1 cellular context compared by ENCODE assay signal in genomic region chr3:190345027-190345821, GRCh38.
TF ChIP-seq lines count a peak whose summit lies in the region.

No MANE protein-coding gene starts in this region.

TF ChIP-seq in HepG2, 621 proteins besides CTCF, POLR2A, EP300 and RAD21 (continued from another document and continues in another):
- TF ChIP-seq DMTF1 (CRISPR knock-in tag; IDR thresholded peaks at IDR 0.05), result no peak
- no peak for TF ChIP-seq ZSCAN22 (CRISPR knock-in tag; IDR thresholded peaks at IDR 0.05)
- no peak for TF ChIP-seq ZNF598 (CRISPR knock-in tag; IDR thresholded peaks at IDR 0.05; ENCODE audit: borderline replicate concordance)
- no peak for TF ChIP-seq ZNF441 (CRISPR knock-in tag; IDR thresholded peaks at IDR 0.05; ENCODE audit: borderline replicate concordance)
- TF ChIP-seq ZNF703 (CRISPR knock-in tag; IDR thresholded peaks at IDR 0.05; ENCODE audit: borderline replicate concordance), result no peak
- no peak for TF ChIP-seq SNAPC2 (CRISPR knock-in tag; IDR thresholded peaks at IDR 0.05)
- TF ChIP-seq ZNF468 (CRISPR knock-in tag; IDR thresholded peaks at IDR 0.05), result no peak
- no peak for TF ChIP-seq ZNF253 (CRISPR knock-in tag; IDR thresholded peaks at IDR 0.05; ENCODE audit: borderline replicate concordance)
- TF ChIP-seq NAIF1 (CRISPR knock-in tag; IDR thresholded peaks at IDR 0.05; ENCODE audit: borderline replicate concordance), result peak; percentile 42; the same call in 1 of the 2 replicates
- TF ChIP-seq SSRP1 (CRISPR knock-in tag; IDR thresholded peaks at IDR 0.05), result no peak
- no peak for TF ChIP-seq JARID2 (CRISPR knock-in tag; IDR thresholded peaks at IDR 0.05; ENCODE audit: insufficient replicate concordance)
- TF ChIP-seq LCORL (IDR thresholded peaks at IDR 0.05), result peak; percentile 86
- no peak for TF ChIP-seq LCORL (CRISPR knock-in tag; IDR thresholded peaks at IDR 0.05)
- TF ChIP-seq KLF12 (CRISPR knock-in tag; IDR thresholded peaks at IDR 0.05; ENCODE audit: borderline replicate concordance), result 0 out of 2 replicates have a peak, but pooled peaks have one; percentile 53
- no peak for TF ChIP-seq NPAS2 (CRISPR knock-in tag; IDR thresholded peaks at IDR 0.05; ENCODE audit: borderline replicate concordance)
- TF ChIP-seq ZNF343 (CRISPR knock-in tag; IDR thresholded peaks at IDR 0.05), result no peak
- peak; percentile 64; the same call in 1 of the 2 replicates for TF ChIP-seq GATAD2A (CRISPR knock-in tag; IDR thresholded peaks at IDR 0.05)
- no peak; the same call in 1 of the 2 replicates for TF ChIP-seq RXRA (CRISPR knock-in tag; IDR thresholded peaks at IDR 0.05)
- TF ChIP-seq BRCA1 (CRISPR knock-in tag; IDR thresholded peaks at IDR 0.05), result 0 out of 2 replicates have a peak, but pooled peaks have one; percentile 56
- TF ChIP-seq CCAR2 (optimal IDR thresholded peaks at IDR 0.05; ENCODE audit: low read depth, low read length), result no peak
- no peak for TF ChIP-seq GZF1 (CRISPR knock-in tag; IDR thresholded peaks at IDR 0.05)
- TF ChIP-seq MED8 (CRISPR knock-in tag; IDR thresholded peaks at IDR 0.05; ENCODE audit: insufficient replicate concordance), result peak; percentile 36
- no peak for TF ChIP-seq DDIT3 (CRISPR knock-in tag; IDR thresholded peaks at IDR 0.05)
- no peak for TF ChIP-seq KLF15 (CRISPR knock-in tag; IDR thresholded peaks at IDR 0.05; ENCODE audit: borderline replicate concordance)
- TF ChIP-seq IRF2 (CRISPR knock-in tag; IDR thresholded peaks at IDR 0.05), result peak; percentile 17; the same call in 1 of the 2 replicates
- TF ChIP-seq DBP (CRISPR knock-in tag; IDR thresholded peaks at IDR 0.05; ENCODE audit: not compliant biosample characterization), result no peak
- TF ChIP-seq ZNF607 (CRISPR knock-in tag; IDR thresholded peaks at IDR 0.05; ENCODE audit: borderline replicate concordance), result no peak
- TF ChIP-seq ZNF761 (CRISPR knock-in tag; conservative IDR thresholded peaks at IDR 0.05), result no peak
- no peak for TF ChIP-seq ZNF720 (CRISPR knock-in tag; IDR thresholded peaks at IDR 0.05)
- no peak; the same call in 1 of the 2 replicates for TF ChIP-seq GATAD1 (CRISPR knock-in tag; IDR thresholded peaks at IDR 0.05)
- no peak for TF ChIP-seq NONO (IDR thresholded peaks at IDR 0.05)
- no peak for TF ChIP-seq NONO (CRISPR knock-in tag; conservative IDR thresholded peaks at IDR 0.05)
- TF ChIP-seq HMGA1 (CRISPR knock-in tag; conservative IDR thresholded peaks at IDR 0.05), result no peak
- no peak for TF ChIP-seq GLMP (CRISPR knock-in tag; IDR thresholded peaks at IDR 0.05; ENCODE audit: borderline replicate concordance)
- TF ChIP-seq, protein P1, sequence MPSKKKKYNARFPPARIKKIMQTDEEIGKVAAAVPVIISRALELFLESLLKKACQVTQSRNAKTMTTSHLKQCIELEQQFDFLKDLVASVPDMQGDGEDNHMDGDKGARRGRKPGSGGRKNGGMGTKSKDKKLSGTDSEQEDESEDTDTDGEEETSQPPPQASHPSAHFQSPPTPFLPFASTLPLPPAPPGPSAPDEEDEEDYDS (CRISPR knock-in tag; IDR thresholded peaks at IDR 0.05), result 0 out of 2 replicates have a peak, but pooled peaks have one; percentile 21
- no peak for TF ChIP-seq ZFP37 (CRISPR knock-in tag; IDR thresholded peaks at IDR 0.05; ENCODE audit: borderline replicate concordance)
- TF ChIP-seq TEAD3 (CRISPR knock-in tag; optimal IDR thresholded peaks at IDR 0.05; ENCODE audit: borderline replicate concordance), result peak; percentile 77
- no peak for TF ChIP-seq ZNF33A (CRISPR knock-in tag; IDR thresholded peaks at IDR 0.05; ENCODE audit: borderline replicate concordance)
- no peak for TF ChIP-seq REPIN1 (CRISPR knock-in tag; IDR thresholded peaks at IDR 0.05; ENCODE audit: borderline replicate concordance, low read depth)
- TF ChIP-seq, protein P2, sequence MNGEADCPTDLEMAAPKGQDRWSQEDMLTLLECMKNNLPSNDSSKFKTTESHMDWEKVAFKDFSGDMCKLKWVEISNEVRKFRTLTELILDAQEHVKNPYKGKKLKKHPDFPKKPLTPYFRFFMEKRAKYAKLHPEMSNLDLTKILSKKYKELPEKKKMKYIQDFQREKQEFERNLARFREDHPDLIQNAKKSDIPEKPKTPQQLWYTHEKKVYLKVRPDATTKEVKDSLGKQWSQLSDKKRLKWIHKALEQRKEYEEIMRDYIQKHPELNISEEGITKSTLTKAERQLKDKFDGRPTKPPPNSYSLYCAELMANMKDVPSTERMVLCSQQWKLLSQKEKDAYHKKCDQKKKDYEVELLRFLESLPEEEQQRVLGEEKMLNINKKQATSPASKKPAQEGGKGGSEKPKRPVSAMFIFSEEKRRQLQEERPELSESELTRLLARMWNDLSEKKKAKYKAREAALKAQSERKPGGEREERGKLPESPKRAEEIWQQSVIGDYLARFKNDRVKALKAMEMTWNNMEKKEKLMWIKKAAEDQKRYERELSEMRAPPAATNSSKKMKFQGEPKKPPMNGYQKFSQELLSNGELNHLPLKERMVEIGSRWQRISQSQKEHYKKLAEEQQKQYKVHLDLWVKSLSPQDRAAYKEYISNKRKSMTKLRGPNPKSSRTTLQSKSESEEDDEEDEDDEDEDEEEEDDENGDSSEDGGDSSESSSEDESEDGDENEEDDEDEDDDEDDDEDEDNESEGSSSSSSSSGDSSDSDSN (CRISPR knock-in tag; IDR thresholded peaks at IDR 0.05), result no peak
- TF ChIP-seq ZNF180 (CRISPR knock-in tag; IDR thresholded peaks at IDR 0.05; ENCODE audit: borderline replicate concordance, low read depth), result no peak
- TF ChIP-seq ZNF788 (CRISPR knock-in tag; IDR thresholded peaks at IDR 0.05; ENCODE audit: borderline replicate concordance), result no peak
- no peak for TF ChIP-seq TMF1 (CRISPR knock-in tag; IDR thresholded peaks at IDR 0.05; ENCODE audit: low read depth)
- TF ChIP-seq, protein P3, sequence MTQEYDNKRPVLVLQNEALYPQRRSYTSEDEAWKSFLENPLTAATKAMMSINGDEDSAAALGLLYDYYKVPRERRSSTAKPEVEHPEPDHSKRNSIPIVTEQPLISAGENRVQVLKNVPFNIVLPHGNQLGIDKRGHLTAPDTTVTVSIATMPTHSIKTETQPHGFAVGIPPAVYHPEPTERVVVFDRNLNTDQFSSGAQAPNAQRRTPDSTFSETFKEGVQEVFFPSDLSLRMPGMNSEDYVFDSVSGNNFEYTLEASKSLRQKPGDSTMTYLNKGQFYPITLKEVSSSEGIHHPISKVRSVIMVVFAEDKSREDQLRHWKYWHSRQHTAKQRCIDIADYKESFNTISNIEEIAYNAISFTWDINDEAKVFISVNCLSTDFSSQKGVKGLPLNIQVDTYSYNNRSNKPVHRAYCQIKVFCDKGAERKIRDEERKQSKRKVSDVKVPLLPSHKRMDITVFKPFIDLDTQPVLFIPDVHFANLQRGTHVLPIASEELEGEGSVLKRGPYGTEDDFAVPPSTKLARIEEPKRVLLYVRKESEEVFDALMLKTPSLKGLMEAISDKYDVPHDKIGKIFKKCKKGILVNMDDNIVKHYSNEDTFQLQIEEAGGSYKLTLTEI (CRISPR knock-in tag; conservative IDR thresholded peaks at IDR 0.05), result no peak
- TF ChIP-seq, protein P4, sequence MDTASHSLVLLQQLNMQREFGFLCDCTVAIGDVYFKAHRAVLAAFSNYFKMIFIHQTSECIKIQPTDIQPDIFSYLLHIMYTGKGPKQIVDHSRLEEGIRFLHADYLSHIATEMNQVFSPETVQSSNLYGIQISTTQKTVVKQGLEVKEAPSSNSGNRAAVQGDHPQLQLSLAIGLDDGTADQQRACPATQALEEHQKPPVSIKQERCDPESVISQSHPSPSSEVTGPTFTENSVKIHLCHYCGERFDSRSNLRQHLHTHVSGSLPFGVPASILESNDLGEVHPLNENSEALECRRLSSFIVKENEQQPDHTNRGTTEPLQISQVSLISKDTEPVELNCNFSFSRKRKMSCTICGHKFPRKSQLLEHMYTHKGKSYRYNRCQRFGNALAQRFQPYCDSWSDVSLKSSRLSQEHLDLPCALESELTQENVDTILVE (CRISPR knock-in tag; IDR thresholded peaks at IDR 0.05), result no peak
- TF ChIP-seq SP140L (CRISPR knock-in tag; IDR thresholded peaks at IDR 0.05; ENCODE audit: borderline replicate concordance), result no peak
- TF ChIP-seq U2AF2 (IDR thresholded peaks at IDR 0.05; ENCODE audit: low read depth, low read length), result no peak
- no peak for TF ChIP-seq ZNF460 (CRISPR knock-in tag; IDR thresholded peaks at IDR 0.05; ENCODE audit: borderline replicate concordance)
- TF ChIP-seq, protein P5, sequence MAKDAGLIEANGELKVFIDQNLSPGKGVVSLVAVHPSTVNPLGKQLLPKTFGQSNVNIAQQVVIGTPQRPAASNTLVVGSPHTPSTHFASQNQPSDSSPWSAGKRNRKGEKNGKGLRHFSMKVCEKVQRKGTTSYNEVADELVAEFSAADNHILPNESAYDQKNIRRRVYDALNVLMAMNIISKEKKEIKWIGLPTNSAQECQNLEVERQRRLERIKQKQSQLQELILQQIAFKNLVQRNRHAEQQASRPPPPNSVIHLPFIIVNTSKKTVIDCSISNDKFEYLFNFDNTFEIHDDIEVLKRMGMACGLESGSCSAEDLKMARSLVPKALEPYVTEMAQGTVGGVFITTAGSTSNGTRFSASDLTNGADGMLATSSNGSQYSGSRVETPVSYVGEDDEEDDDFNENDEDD (CRISPR knock-in tag; IDR thresholded peaks at IDR 0.05; ENCODE audit: borderline replicate concordance), result no peak
- TF ChIP-seq ZNF12 (CRISPR knock-in tag; IDR thresholded peaks at IDR 0.05), result no peak
- no peak for TF ChIP-seq ZNF883 (CRISPR knock-in tag; IDR thresholded peaks at IDR 0.05; ENCODE audit: not compliant biosample characterization)
- 0 out of 2 replicates have a peak, but pooled peaks have one; percentile 32 for TF ChIP-seq ZNF772 (CRISPR knock-in tag; IDR thresholded peaks at IDR 0.05)
- TF ChIP-seq XRCC5 (optimal IDR thresholded peaks at IDR 0.05; ENCODE audit: low read length), result no peak
- peak; percentile 32; the same call in 1 of the 2 replicates for TF ChIP-seq ZSCAN9 (CRISPR knock-in tag; IDR thresholded peaks at IDR 0.05; ENCODE audit: borderline replicate concordance)
- no peak for TF ChIP-seq PREB (CRISPR knock-in tag; IDR thresholded peaks at IDR 0.05)
- no peak for TF ChIP-seq MATR3 (CRISPR knock-in tag; IDR thresholded peaks at IDR 0.05)
- no peak for TF ChIP-seq DR1 (CRISPR knock-in tag; IDR thresholded peaks at IDR 0.05)
- no peak for TF ChIP-seq ZNF256 (CRISPR knock-in tag; conservative IDR thresholded peaks at IDR 0.05)
- peak; percentile 55; the same call in 1 of the 2 replicates for TF ChIP-seq ZBTB10 (CRISPR knock-in tag; IDR thresholded peaks at IDR 0.05; ENCODE audit: borderline replicate concordance)
